In genomic region chr2:231373184-231373583, GRCh38 we compare ENCODE assay signal across 20 cellular contexts. TPM values are rescaled to one million over a fixed set of nuclear protein-coding genes. Genes with fewer than 3 reads are reported as not detected.
A peak's percentile ranks its signal among the peaks of the same experiment; 100 is the strongest.
DNase-seq lines count a peak whose midpoint lies in the region; ATAC-seq and TF ChIP-seq lines count a peak whose summit lies in the region.
"Had no signal": no experiment of that assay in that cellular context is flagged by ENCODE, and none has a peak within 500 bp of the region (broad histone marks: within the 10 kb centered on the region; RNA-seq: fewer than 3 reads in every experiment).

No MANE protein-coding gene starts in this region.

- no peak overlapping the region for H3K27ac ChIP-seq in GM23338 (ENCODE audit: low read depth)
- no peak overlapping the region for H3K27ac ChIP-seq in left lung
- H3K27ac ChIP-seq: HL-60, RWPE1, SJSA1 had no signal

- H3K9me3 ChIP-seq in left lung: no peaks in the 10 kb centered on the region
- H3K9me3 ChIP-seq: Caco-2, SJSA1 had no signal

- no peaks in the 10 kb centered on the region for H3K27me3 ChIP-seq in GM23338 (ENCODE audit: insufficient read depth)
- H3K27me3 ChIP-seq in left lung: no peaks in the 10 kb centered on the region
- H3K27me3 ChIP-seq: SJSA1 had no signal

- no peak for ATAC-seq in GM23338
- ATAC-seq in left lung: peak; percentile 31
- ATAC-seq in omental fat pad (ENCODE audit: low FRiP score): peak; percentile 58
- ATAC-seq in HG02840 (IDR thresholded peaks at IDR 0.05; ENCODE audit: low FRiP score, unreplicated experiment): no peak
- no peak for ATAC-seq in activated CD8-positive, alpha-beta memory T cell treated with anti-CD3 and anti-CD28 coated beads, Interleukin-2, amount 10 ng/mL, durations not matched to agents 7 days and 5 days

- no peaks in the 10 kb centered on the region for H4K20me1 ChIP-seq in GM23338 (replicated peaks; ENCODE audit: insufficient read depth)

- peaks cover 47% of the 10 kb centered on the region for H3F3A ChIP-seq in GM23338 (replicated peaks; ENCODE audit: low read depth)

- TF ChIP-seq CTCF in GM23338 (conservative IDR thresholded peaks at IDR 0.05; ENCODE audit: low read depth in 2 of 2) (no peak), left lung (IDR thresholded peaks at IDR 0.05) (no peak), omental fat pad (IDR thresholded peaks at IDR 0.05) (no peak)

- CTCF ChIA-PET in activated CD8-positive, alpha-beta memory T cell treated with anti-CD3 and anti-CD28 coated beads, Interleukin-2, amount 10 ng/mL, durations not matched to agents 7 days and 5 days (lab: Charles Lee): interaction anchor here (1.2 kb wide), 1 partner anchor 11 kb away, joined by 4 read pairs; no protein-coding TSS in a partner anchor

- intact Hi-C loops in left lung (cut with DNase I): no loop called here

- peaks cover 62% of the 10 kb centered on the region for H3K4me1 Mint-ChIP-seq in GM23338
- H3K4me1 Mint-ChIP-seq in activated CD8-positive, alpha-beta memory T cell treated with anti-CD3 and anti-CD28 coated beads, Interleukin-2, amount 10 ng/mL, durations not matched to agents 7 days and 5 days: no peaks in the 10 kb centered on the region

- peaks cover 12% of the 10 kb centered on the region; the same call in 2 of the 3 replicates for H3K36me3 Mint-ChIP-seq in GM23338 (ENCODE audit: low read depth)
- H3K36me3 Mint-ChIP-seq in activated CD8-positive, alpha-beta memory T cell treated with anti-CD3 and anti-CD28 coated beads, Interleukin-2, amount 10 ng/mL, durations not matched to agents 7 days and 5 days: no peaks in the 10 kb centered on the region

- H3K36me3 ChIP-seq in GM23338 (ENCODE audit: insufficient read depth) (no peaks in the 10 kb centered on the region), left lung (peaks cover 0 to 7% of the 10 kb centered on the region in 2 donors)
- H3K36me3 ChIP-seq: SJSA1 had no signal

- H3K4me1 ChIP-seq in GM23338 (ENCODE audit: insufficient read depth): peaks cover 66% of the 10 kb centered on the region
- no peaks in the 10 kb centered on the region for H3K4me1 ChIP-seq in left lung
- H3K4me1 ChIP-seq: SJSA1 had no signal

- H3K4me2 ChIP-seq in GM23338: no peak overlapping the region

- no peak overlapping the region for H3K4me3 ChIP-seq in GM23338
- H3K4me3 ChIP-seq in left lung: no peak overlapping the region
- H3K4me3 ChIP-seq: SJSA1 had no signal

- H3K27me3 Mint-ChIP-seq in GM23338 (ENCODE audit: insufficient read depth, low read depth, poor library complexity): peaks cover 26% of the 10 kb centered on the region
- peaks cover 2% of the 10 kb centered on the region for H3K27me3 Mint-ChIP-seq in activated CD8-positive, alpha-beta memory T cell treated with anti-CD3 and anti-CD28 coated beads, Interleukin-2, amount 10 ng/mL, durations not matched to agents 7 days and 5 days

- H3K27ac Mint-ChIP-seq in GM23338: 0 out of 2 replicates have a peak overlapping the region, but pooled peaks have one; percentile 43
- no peak overlapping the region for H3K27ac Mint-ChIP-seq in activated CD8-positive, alpha-beta memory T cell treated with anti-CD3 and anti-CD28 coated beads, Interleukin-2, amount 10 ng/mL, durations not matched to agents 7 days and 5 days

- no peaks in the 10 kb centered on the region for H3K79me2 ChIP-seq in GM23338 (replicated peaks; ENCODE audit: insufficient read depth)

- no peak for DNase-seq in GM23338 (ENCODE audit: low spot score)
- peak; percentile 78 for DNase-seq in NCI-H226
- no peak for DNase-seq in left lung
- DNase-seq in omental fat pad (ENCODE audit: low spot score): no peak
- DNase-seq in activated CD8-positive, alpha-beta memory T cell treated with anti-CD3 and anti-CD28 coated beads, Interleukin-2, amount 10 ng/mL, durations not matched to agents 7 days and 5 days: no peak
- DNase-seq in DMS79 treated with DMSO at 0.1 percent for 48 hours (lab: John Stamatoyannopoulos, UW): no peak
- DNase-seq: AML-193, Caco-2, HCEC 1CT, KBM-7, NCI-H1417 treated with DMSO at 0.1 percent for 48 hours, NCI-H2029, NCI-H2171, NCI-H774 had no signal

- H2AFZ ChIP-seq in GM23338: no peak overlapping the region

- H3K4me3 Mint-ChIP-seq in GM23338: no peak overlapping the region
- no peak overlapping the region for H3K4me3 Mint-ChIP-seq in activated CD8-positive, alpha-beta memory T cell treated with anti-CD3 and anti-CD28 coated beads, Interleukin-2, amount 10 ng/mL, durations not matched to agents 7 days and 5 days
- H3K4me3 Mint-ChIP-seq: CD14-positive monocyte had no signal

- no peaks in the 10 kb centered on the region; the same call in 2 of the 3 replicates for H3K9me3 Mint-ChIP-seq in GM23338
- no peaks in the 10 kb centered on the region for H3K9me3 Mint-ChIP-seq in activated CD8-positive, alpha-beta memory T cell treated with anti-CD3 and anti-CD28 coated beads, Interleukin-2, amount 10 ng/mL, durations not matched to agents 7 days and 5 days (ENCODE audit: low read depth)
- H3K9me3 Mint-ChIP-seq: CD14-positive monocyte had no signal

- H3K9me2 ChIP-seq in GM23338 (ENCODE audit: insufficient read depth): no peaks in the 10 kb centered on the region

TF ChIP-seq in GM23338, 12 proteins besides CTCF, POLR2A, EP300 and RAD21 (continues in another document):
- TF ChIP-seq JUNB (IDR thresholded peaks at IDR 0.05; ENCODE audit: unreplicated experiment): no peak
- no peak for TF ChIP-seq CREB1 (CRISPR knock-in tag; IDR thresholded peaks at IDR 0.05; ENCODE audit: low read depth)
- TF ChIP-seq EZH2phosphoT487 (IDR thresholded peaks at IDR 0.05; ENCODE audit: unreplicated experiment): no peak
- TF ChIP-seq EZH2 (IDR thresholded peaks at IDR 0.05; ENCODE audit: low read depth, unreplicated experiment): no peak
- no peak for TF ChIP-seq STAT1 (IDR thresholded peaks at IDR 0.05; ENCODE audit: unreplicated experiment)
- TF ChIP-seq ZNF331 (CRISPR knock-in tag; IDR thresholded peaks at IDR 0.05; ENCODE audit: low read depth): no peak
- TF ChIP-seq NANOG (IDR thresholded peaks at IDR 0.05; ENCODE audit: borderline replicate concordance): no peak
- TF ChIP-seq, protein P1, sequence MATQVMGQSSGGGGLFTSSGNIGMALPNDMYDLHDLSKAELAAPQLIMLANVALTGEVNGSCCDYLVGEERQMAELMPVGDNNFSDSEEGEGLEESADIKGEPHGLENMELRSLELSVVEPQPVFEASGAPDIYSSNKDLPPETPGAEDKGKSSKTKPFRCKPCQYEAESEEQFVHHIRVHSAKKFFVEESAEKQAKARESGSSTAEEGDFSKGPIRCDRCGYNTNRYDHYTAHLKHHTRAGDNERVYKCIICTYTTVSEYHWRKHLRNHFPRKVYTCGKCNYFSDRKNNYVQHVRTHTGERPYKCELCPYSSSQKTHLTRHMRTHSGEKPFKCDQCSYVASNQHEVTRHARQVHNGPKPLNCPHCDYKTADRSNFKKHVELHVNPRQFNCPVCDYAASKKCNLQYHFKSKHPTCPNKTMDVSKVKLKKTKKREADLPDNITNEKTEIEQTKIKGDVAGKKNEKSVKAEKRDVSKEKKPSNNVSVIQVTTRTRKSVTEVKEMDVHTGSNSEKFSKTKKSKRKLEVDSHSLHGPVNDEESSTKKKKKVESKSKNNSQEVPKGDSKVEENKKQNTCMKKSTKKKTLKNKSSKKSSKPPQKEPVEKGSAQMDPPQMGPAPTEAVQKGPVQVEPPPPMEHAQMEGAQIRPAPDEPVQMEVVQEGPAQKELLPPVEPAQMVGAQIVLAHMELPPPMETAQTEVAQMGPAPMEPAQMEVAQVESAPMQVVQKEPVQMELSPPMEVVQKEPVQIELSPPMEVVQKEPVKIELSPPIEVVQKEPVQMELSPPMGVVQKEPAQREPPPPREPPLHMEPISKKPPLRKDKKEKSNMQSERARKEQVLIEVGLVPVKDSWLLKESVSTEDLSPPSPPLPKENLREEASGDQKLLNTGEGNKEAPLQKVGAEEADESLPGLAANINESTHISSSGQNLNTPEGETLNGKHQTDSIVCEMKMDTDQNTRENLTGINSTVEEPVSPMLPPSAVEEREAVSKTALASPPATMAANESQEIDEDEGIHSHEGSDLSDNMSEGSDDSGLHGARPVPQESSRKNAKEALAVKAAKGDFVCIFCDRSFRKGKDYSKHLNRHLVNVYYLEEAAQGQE (IDR thresholded peaks at IDR 0.05; ENCODE audit: unreplicated experiment): no peak
- TF ChIP-seq ZNF114 (CRISPR knock-in tag; IDR thresholded peaks at IDR 0.05): no peak
- no peak for TF ChIP-seq POLR2AphosphoS5 (IDR thresholded peaks at IDR 0.05; ENCODE audit: low read depth)

RNA-seq across cellular contexts. Expression of gene B3GNT7, which starts 22.3 kb away (rescaled TPM):
- 78.1 and 89.4 TPM in 2 replicates for total RNA-seq in GM23338 (2014; rRNA removed; shearing (Covaris generic))
- 44.2 and 47.1 TPM in 2 replicates for polyA plus RNA-seq in GM23338 (2016; fragmentation: Nextera tagmentation; extraction: Ambion mirVana)
- total RNA-seq in left lung: 100 to 1,000 TPM in 1 of 2 donors, 10 to 100 TPM in 1; 32.6 to 107 TPM
- 10 to 100 TPM in 1 of 4 donors, 1 to 10 TPM in 3; 2.8 to 12.6 (median 6.1) TPM for total RNA-seq in omental fat pad
- under 1 TPM; 0.47 to 0.49 TPM for total RNA-seq in activated CD8-positive, alpha-beta memory T cell treated with anti-CD3 and anti-CD28 coated beads, Interleukin-2, amount 10 ng/mL, durations not matched to agents 7 days and 5 days
- total RNA-seq: NCI-H460, SJSA1 had no signal
- polyA plus RNA-seq: CD14-positive monocyte had no signal

Comparison
In these comparisons a context has a peak if more than half of its experiments do, and no peak if none do; other contexts are left out.
1. ATAC-seq: peak in left lung (single experiment) and omental fat pad (single experiment); none in GM23338 (single experiment), HG02840 (single experiment) and activated CD8-positive, alpha-beta memory T cell treated with anti-CD3 and anti-CD28 coated beads, Interleukin-2, amount 10 ng/mL, durations not matched to agents 7 days and 5 days (single experiment).